22 cellular contexts compared by ENCODE assay signal in the genomic region with DNA sequence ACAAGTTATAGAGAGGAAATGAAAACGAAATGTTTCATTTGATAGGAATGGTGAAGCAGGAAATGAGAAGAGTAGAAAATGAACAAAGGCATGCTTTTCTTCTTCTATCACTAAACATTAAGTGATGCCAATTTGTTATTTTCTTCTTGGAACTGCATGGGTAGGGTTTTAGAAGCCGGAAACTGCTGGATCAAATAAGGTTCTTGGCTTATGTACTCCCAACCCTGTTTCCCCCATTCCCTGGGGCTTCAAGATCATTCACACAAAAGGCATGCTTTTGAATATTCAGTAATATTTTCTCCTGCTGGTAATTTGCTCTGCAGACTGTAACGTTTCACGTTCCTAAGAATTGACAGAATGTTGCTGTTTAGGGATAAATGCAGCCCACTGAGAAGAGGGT.
"Had no signal": no experiment of that assay in that cellular context is flagged by ENCODE, and none has a peak within 500 bp of the region (broad histone marks: within the 10 kb centered on the region; RNA-seq: fewer than 3 reads in every experiment).

No MANE protein-coding gene starts in this region.

- H3K4me1 ChIP-seq: gastroesophageal sphincter, heart left ventricle, pancreas, stomach, tibial artery had no signal

- DNase-seq: dorsolateral prefrontal cortex; effector CD4-positive, alpha-beta T cell; heart left ventricle; hippocampal formation; left colon; natural killer cell; pancreas; stimulated activated CD4-positive, alpha-beta T cell treated with anti-CD3 and anti-CD28 coated beads, Interleukin-2, amount 100 ng/mL, for 24 hours; stimulated activated CD4-positive, alpha-beta T cell treated with anti-CD3 and anti-CD28 coated beads, Interleukin-4, amount 100 ng/mL, for 24 hours; stimulated activated naive CD4-positive, alpha-beta T cell treated with Interleukin-2 at 50 U/mL for 16 hours; stomach; substantia nigra; testis; tibial artery had no signal

- H3K36me3 ChIP-seq: gastroesophageal sphincter, heart left ventricle, neutrophil, pancreas, stomach, tibial artery had no signal

- H3K9me3 Mint-ChIP-seq: memory B cell; natural killer cell; stimulated activated effector memory CD8-positive, alpha-beta T cell treated with anti-CD3 and anti-CD28 coated beads, Interleukin-12 subunit alpha, Interleukin-12 subunit beta, amount 100 ng/mL, for 72 hours; type B pancreatic cell had no signal

- H3K4me3 ChIP-seq: dorsolateral prefrontal cortex, gastroesophageal sphincter, heart left ventricle, lung, pancreas, stomach, testis, tibial artery had no signal

- H3K4me1 Mint-ChIP-seq: memory B cell; natural killer cell; stimulated activated effector memory CD8-positive, alpha-beta T cell treated with anti-CD3 and anti-CD28 coated beads, Interleukin-12 subunit alpha, Interleukin-12 subunit beta, amount 100 ng/mL, for 72 hours had no signal

- H3K27ac Mint-ChIP-seq: memory B cell; natural killer cell; stimulated activated effector memory CD8-positive, alpha-beta T cell treated with anti-CD3 and anti-CD28 coated beads, Interleukin-12 subunit alpha, Interleukin-12 subunit beta, amount 100 ng/mL, for 72 hours; type B pancreatic cell had no signal

- H3K27ac ChIP-seq: dorsolateral prefrontal cortex, gastroesophageal sphincter, neutrophil, pancreas, stomach, tibial artery had no signal

- ATAC-seq: gastroesophageal sphincter; heart left ventricle; left colon; natural killer cell; pancreas; sciatic nerve; stimulated activated effector memory CD8-positive, alpha-beta T cell treated with anti-CD3 and anti-CD28 coated beads, Interleukin-12 subunit alpha, Interleukin-12 subunit beta, amount 100 ng/mL, for 72 hours had no signal

- H3K27me3 Mint-ChIP-seq: type B pancreatic cell had no signal

- H3K9me3 ChIP-seq: gastroesophageal sphincter, heart left ventricle, neutrophil, pancreas, stomach, testis, tibial artery had no signal

- H3K27me3 ChIP-seq: gastroesophageal sphincter, heart left ventricle, neutrophil, stomach, testis, tibial artery had no signal

- H3K36me3 Mint-ChIP-seq: memory B cell; natural killer cell; stimulated activated effector memory CD8-positive, alpha-beta T cell treated with anti-CD3 and anti-CD28 coated beads, Interleukin-12 subunit alpha, Interleukin-12 subunit beta, amount 100 ng/mL, for 72 hours had no signal

- H3K4me3 Mint-ChIP-seq: memory B cell; natural killer cell; neural crest cell; stimulated activated effector memory CD8-positive, alpha-beta T cell treated with anti-CD3 and anti-CD28 coated beads, Interleukin-12 subunit alpha, Interleukin-12 subunit beta, amount 100 ng/mL, for 72 hours; type B pancreatic cell had no signal
